In genomic region chr16:74601131-74601871, GRCh38 we compare ENCODE assay signal across 8 cellular contexts.
A peak's percentile ranks its signal among the peaks of the same experiment; 100 is the strongest.
DNase-seq lines count a peak whose midpoint lies in the region; ATAC-seq lines count a peak whose summit lies in the region.

No MANE protein-coding gene starts in this region.

- DNase-seq in NOMO-1 treated with dmso at 0.1 percent for 144 hours (lab: John Stamatoyannopoulos, UW; ENCODE audit: unreplicated experiment) (peak; percentile 6), AML-193 (lab: John Stamatoyannopoulos, UW) (no peak), NCI-H526 treated with DMSO at 0.1 percent for 48 hours (lab: John Stamatoyannopoulos, UW) (no peak), RKO (ENCODE audit: low spot score) (no peak)
- DNase-seq in activated T-helper 9 cell treated with anti-CD3 and anti-CD28 coated beads, Interleukin-2, amount 50 U/mL, for 16 hours (ENCODE audit: low read depth), result peak; percentile 33
- peak; percentile 51 for DNase-seq in stimulated activated CD4-positive, alpha-beta T cell treated with anti-CD3 and anti-CD28 coated beads, Interleukin-4, amount 100 ng/mL, for 24 hours

- ATAC-seq in GM21529 (IDR thresholded peaks at IDR 0.05; ENCODE audit: unreplicated experiment) (peak; percentile 76), HG02763 (IDR thresholded peaks at IDR 0.05; ENCODE audit: unreplicated experiment) (no peak)

Comparison
In these comparisons a context has a peak if more than half of its experiments do, and no peak if none do; other contexts are left out.
1. DNase-seq: peak in NOMO-1 treated with dmso at 0.1 percent for 144 hours (single experiment), activated T-helper 9 cell treated with anti-CD3 and anti-CD28 coated beads, Interleukin-2, amount 50 U/mL, for 16 hours (single experiment) and stimulated activated CD4-positive, alpha-beta T cell treated with anti-CD3 and anti-CD28 coated beads, Interleukin-4, amount 100 ng/mL, for 24 hours (single experiment); none in AML-193 (0 of 2), NCI-H526 treated with DMSO at 0.1 percent for 48 hours (single experiment) and RKO (single experiment).